1 cellular context compared by ENCODE assay signal in genomic region chr3:120420855-120421570, GRCh38.
TF ChIP-seq lines count a peak whose summit lies in the region.

No MANE protein-coding gene starts in this region.

TF ChIP-seq in HCT116, 20 proteins besides CTCF, POLR2A, EP300 and RAD21 (continued from another document):
- TF ChIP-seq ATF3 (IDR thresholded peaks at IDR 0.05) (no peak), SIN3A (IDR thresholded peaks at IDR 0.05; ENCODE audit: low read depth) (no peak), MAX (IDR thresholded peaks at IDR 0.05) (no peak), REST (IDR thresholded peaks at IDR 0.05; ENCODE audit: low read depth) (no peak), ZNF274 (IDR thresholded peaks at IDR 0.05; ENCODE audit: low read depth, low read length) (no peak), EZH2 (IDR thresholded peaks at IDR 0.05) (no peak), SP1 (IDR thresholded peaks at IDR 0.05; ENCODE audit: low read depth) (no peak)
